Comparison of ENCODE assay signal across 10 cellular contexts in genomic region chr14:69711065-69711464, GRCh38. TPM values are rescaled to one million over a fixed set of nuclear protein-coding genes. Genes with fewer than 3 reads are reported as not detected.
DNase-seq lines count a peak whose midpoint lies in the region; ATAC-seq, FAIRE-seq and TF ChIP-seq lines count a peak whose summit lies in the region.
"Had no signal": no experiment of that assay in that cellular context is flagged by ENCODE, and none has a peak within 500 bp of the region (broad histone marks: within the 10 kb centered on the region; RNA-seq: fewer than 3 reads in every experiment).

No MANE protein-coding gene starts in this region.

- H3K9me1 ChIP-seq in IMR-90 (ENCODE audit: insufficient read depth, low read length) = peaks cover 15% of the 10 kb centered on the region

- no peak overlapping the region for H3K4me2 ChIP-seq in IMR-90 (ENCODE audit: low read depth, low read length)

- H3K4me1 ChIP-seq in IMR-90 (ENCODE audit: control insufficient read depth, insufficient read depth, low read length) (peaks cover 19% of the 10 kb centered on the region), gastroesophageal sphincter (peaks cover 0 to 52% (median 31%) of the 10 kb centered on the region in 3 donors), small intestine (ENCODE audit: control insufficient read depth in 2 of 2, insufficient read depth in 1 of 2, low read depth in 1 of 2, low read length in 1 of 2) (peaks cover 0 to 22% of the 10 kb centered on the region in 2 donors)
- peaks cover 18% of the 10 kb centered on the region for H3K4me1 ChIP-seq in effector memory CD4-positive, alpha-beta T cell (ENCODE audit: control insufficient read depth, insufficient read depth, low read length, poor library complexity, severe bottlenecking)

- no peak overlapping the region for H3K18ac ChIP-seq in IMR-90 (ENCODE audit: low read depth, low read length)

- no peaks in the 10 kb centered on the region for H3K27me3 ChIP-seq in IMR-90 (ENCODE audit: control insufficient read depth, insufficient read depth, low read length)
- no peaks in the 10 kb centered on the region for H3K27me3 ChIP-seq in gastroesophageal sphincter
- H3K27me3 ChIP-seq in small intestine (ENCODE audit: control insufficient read depth in 2 of 2, insufficient read depth in 2 of 2, low read length in 2 of 2) = no peaks in the 10 kb centered on the region
- H3K27me3 ChIP-seq in effector memory CD4-positive, alpha-beta T cell (replicated peaks; ENCODE audit: control insufficient read depth, insufficient read depth, low read length, poor library complexity, severe bottlenecking) = no peaks in the 10 kb centered on the region

- no peak overlapping the region for H3K23ac ChIP-seq in IMR-90 (ENCODE audit: low read depth, low read length)

- BruUV-seq in IMR-90 (replicated peaks; lab: Mats Ljungman, UMichigan) = no TSS peak

- no peak overlapping the region for H2AK5ac ChIP-seq in IMR-90 (ENCODE audit: low read depth, low read length)

- TF ChIP-seq RAD21 in IMR-90 (IDR thresholded peaks at IDR 0.05; ENCODE audit: low read length) = no peak

- dilution Hi-C loops in IMR-90 (cut with HindIII; ENCODE audit: low sequenced_read_pairs, unreplicated experiment) = no loop called here

- 60% methylated on average over 1 of the region's 4 CpGs; no CpG with 5 or more reads in 1 of the 2 experiments for WGBS in IMR-90 (ENCODE audit: extremely low coverage in 2 of 2, insufficient read length in 1 of 2), 2 experiments
- WGBS in gastroesophageal sphincter (ENCODE audit: low coverage in 1 of 2), 2 donors = 48 to 65% methylated on average over 3 of the region's 4 CpGs
- 51 to 74% (median 69%) methylated on average over 4 of the region's 4 CpGs for WGBS in small intestine, 3 donors

- no peak for TF ChIP-seq EP300 in gastroesophageal sphincter (IDR thresholded peaks at IDR 0.05)

- TF ChIP-seq CTCF in IMR-90 (conservative IDR thresholded peaks at IDR 0.05; ENCODE audit: low read depth, low read length) = no peak
- TF ChIP-seq CTCF in gastroesophageal sphincter (IDR thresholded peaks at IDR 0.05) = no peak

- H2AFZ ChIP-seq in IMR-90 (replicated peaks; ENCODE audit: low read length, poor library complexity) = no peak overlapping the region

- no peak overlapping the region for H2BK120ac ChIP-seq in IMR-90 (ENCODE audit: low read depth, low read length)

- H4K8ac ChIP-seq in IMR-90 (ENCODE audit: low read depth in 2 of 2, low read length in 2 of 2) = no peak overlapping the region

- no peak overlapping the region for H4K91ac ChIP-seq in IMR-90 (ENCODE audit: insufficient read depth, low read depth, low read length)

- H3K4me3 ChIP-seq in IMR-90 (ENCODE audit: insufficient read depth, low read depth, low read length) = no peak overlapping the region
- no peak overlapping the region for H3K4me3 ChIP-seq in gastroesophageal sphincter
- no peak overlapping the region for H3K4me3 ChIP-seq in small intestine (ENCODE audit: low read depth in 1 of 2, low read length in 2 of 2)
- no peak overlapping the region for H3K4me3 ChIP-seq in effector memory CD4-positive, alpha-beta T cell (ENCODE audit: insufficient read depth, low read depth, low read length, poor library complexity, severe bottlenecking)
- H3K4me3 ChIP-seq: GM12878 had no signal

- H3K36me3 ChIP-seq in IMR-90 (ENCODE audit: control insufficient read depth, insufficient read depth, low read length) (peaks cover 30% of the 10 kb centered on the region), gastroesophageal sphincter (peaks cover 0 to 63% of the 10 kb centered on the region in 2 donors), small intestine (ENCODE audit: control insufficient read depth in 2 of 2, insufficient read depth in 2 of 2, low read length in 2 of 2) (peaks cover 10 to 12% of the 10 kb centered on the region in 2 donors)
- peaks cover 57% of the 10 kb centered on the region for H3K36me3 ChIP-seq in effector memory CD4-positive, alpha-beta T cell (ENCODE audit: control insufficient read depth, insufficient read depth, low read length)

- no peak overlapping the region for H2BK5ac ChIP-seq in IMR-90 (ENCODE audit: low read depth, low read length, poor library complexity, severe bottlenecking)

- H4K5ac ChIP-seq in IMR-90 (ENCODE audit: low read depth, low read length) = no peak overlapping the region

- no peak for ATAC-seq in IMR-90 (ENCODE audit: low read depth)
- peak; percentile 29 for ATAC-seq in gastroesophageal sphincter
- ATAC-seq in GM18502 (IDR thresholded peaks at IDR 0.05; ENCODE audit: poor library complexity, unreplicated experiment) = no peak
- ATAC-seq in GM21390 (IDR thresholded peaks at IDR 0.05; ENCODE audit: unreplicated experiment) = no peak
- ATAC-seq: GM12878 had no signal

- no peak overlapping the region for H3K56ac ChIP-seq in IMR-90 (ENCODE audit: extremely low read depth, insufficient read depth, low read length)

- no peak overlapping the region for H3K9ac ChIP-seq in IMR-90 (ENCODE audit: low read depth, low read length)

- CTCF ChIA-PET in IMR-90 (lab: Yijun Ruan, JAX) = no interaction called here

- POLR2A ChIA-PET in IMR-90 (lab: Charles Lee; ENCODE audit: unreplicated experiment) = interaction anchor here (0.6 kb wide), 1 partner anchor 95 kb away, joined by 3 read pairs; no protein-coding TSS in a partner anchor

- in situ Hi-C loops in IMR-90 (cut with MboI; ENCODE audit: low sequenced_read_pairs) = no loop called here

- peaks cover 6 to 39% of the 10 kb centered on the region in 2 experiments; a peak in 3 of 4 replicates for H3K79me1 ChIP-seq in IMR-90 (ENCODE audit: low read depth in 1 of 2, low read length in 2 of 2)

- DNase-seq in IMR-90 (peak; percentile 17), NCI-H748 (lab: John Stamatoyannopoulos, UW; ENCODE audit: unreplicated experiment) (peak; percentile 94), small intestine (peak; percentile 31), ureter (ENCODE audit: low spot score) (no peak)
- DNase-seq in effector memory CD4-positive, alpha-beta T cell = no peak

- no peaks in the 10 kb centered on the region for H4K20me1 ChIP-seq in IMR-90 (ENCODE audit: insufficient read depth, low read length)

- TF ChIP-seq POLR2A in IMR-90 (IDR thresholded peaks at IDR 0.05; ENCODE audit: low read depth, low read length) = no peak
- TF ChIP-seq POLR2A in gastroesophageal sphincter (IDR thresholded peaks at IDR 0.05) = no peak

- no peak overlapping the region for H2BK15ac ChIP-seq in IMR-90 (ENCODE audit: low read depth, low read length)

- H2BK20ac ChIP-seq in IMR-90 (ENCODE audit: low read depth, low read length) = no peak overlapping the region

- no peak overlapping the region for H3K14ac ChIP-seq in IMR-90 (replicated peaks; ENCODE audit: low read depth, low read length)

- no peak overlapping the region for H3K4ac ChIP-seq in IMR-90 (ENCODE audit: low read depth, low read length)

- intact Hi-C loops in IMR-90 (cut with micrococcal nuclease) = loop anchor here (5.0 kb wide), 1 partner anchor 44 kb away; no protein-coding TSS in a partner anchor

- peak overlapping the region; percentile 10 for H2AK9ac ChIP-seq in IMR-90 (replicated peaks; ENCODE audit: low read depth, low read length, poor library complexity)

- FAIRE-seq in small intestine (lab: Jason Lieb, UNC) = no peak
- FAIRE-seq: endometrium, GM12878 had no signal

- H3K27ac ChIP-seq in IMR-90 (ENCODE audit: insufficient read depth, low read length) (no peak overlapping the region), gastroesophageal sphincter (peak overlapping the region in 3 of 4 donors; percentile 46 to 66 (median 61)), small intestine (ENCODE audit: low read depth in 1 of 2, low read length in 1 of 2) (peak overlapping the region; percentile 12 to 76)
- H3K27ac ChIP-seq in effector memory CD4-positive, alpha-beta T cell (ENCODE audit: insufficient read depth, low read length, poor library complexity, severe bottlenecking) = no peak overlapping the region

- no peaks in the 10 kb centered on the region for H3K9me3 ChIP-seq in IMR-90 (ENCODE audit: control insufficient read depth, insufficient read depth, low read length)
- H3K9me3 ChIP-seq in gastroesophageal sphincter = no peaks in the 10 kb centered on the region
- no peaks in the 10 kb centered on the region for H3K9me3 ChIP-seq in small intestine (ENCODE audit: control insufficient read depth, low read depth)
- H3K9me3 ChIP-seq in effector memory CD4-positive, alpha-beta T cell (ENCODE audit: control insufficient read depth, low read length) = no peaks in the 10 kb centered on the region

TF ChIP-seq in IMR-90, 13 proteins besides CTCF, POLR2A, EP300 and RAD21 (continues in another document):
- TF ChIP-seq MAFK (IDR thresholded peaks at IDR 0.05; ENCODE audit: low read depth, low read length) = no peak
- no peak for TF ChIP-seq SMC3 (IDR thresholded peaks at IDR 0.05; ENCODE audit: low read depth, low read length)
- TF ChIP-seq BHLHE40 (IDR thresholded peaks at IDR 0.05; ENCODE audit: low read depth, low read length) = no peak
- no peak for TF ChIP-seq ELK1 (IDR thresholded peaks at IDR 0.05; ENCODE audit: borderline replicate concordance, low read depth, low read length)
- TF ChIP-seq FOS (IDR thresholded peaks at IDR 0.05; ENCODE audit: low read depth, low read length) = no peak
- no peak for TF ChIP-seq RCOR1 (IDR thresholded peaks at IDR 0.05; ENCODE audit: insufficient replicate concordance, low read length)
- no peak for TF ChIP-seq CHD1 (IDR thresholded peaks at IDR 0.05; ENCODE audit: low read depth, low read length)
- TF ChIP-seq, protein P1, sequence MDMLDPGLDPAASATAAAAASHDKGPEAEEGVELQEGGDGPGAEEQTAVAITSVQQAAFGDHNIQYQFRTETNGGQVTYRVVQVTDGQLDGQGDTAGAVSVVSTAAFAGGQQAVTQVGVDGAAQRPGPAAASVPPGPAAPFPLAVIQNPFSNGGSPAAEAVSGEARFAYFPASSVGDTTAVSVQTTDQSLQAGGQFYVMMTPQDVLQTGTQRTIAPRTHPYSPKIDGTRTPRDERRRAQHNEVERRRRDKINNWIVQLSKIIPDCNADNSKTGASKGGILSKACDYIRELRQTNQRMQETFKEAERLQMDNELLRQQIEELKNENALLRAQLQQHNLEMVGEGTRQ (IDR thresholded peaks at IDR 0.05; ENCODE audit: low read depth, low read length) = no peak

RNA-seq across cellular contexts. Expression of gene SRSF5, which starts 55.9 kb away (rescaled TPM):
- total RNA-seq in IMR-90 (2012; rRNA removed) (29.4 and 96.9 TPM in 2 replicates), gastroesophageal sphincter (100 to 1,000 TPM; 191 to 569 (median 275) TPM), ureter (377 TPM)
- polyA plus RNA-seq in IMR-90 (2012; rRNA removed) (219 and 229 TPM in 2 replicates), small intestine (100 to 1,000 TPM; 216 to 250 (median 249) TPM)
- polyA plus RNA-seq in IMR-90 (2012; cell fraction: cytosol; rRNA removed) = 81.4 and 102 TPM in 2 replicates
- polyA plus RNA-seq in IMR-90 (2012; cell fraction: nucleus; rRNA removed; ENCODE audit: low replicate concordance) = 215 and 1,047 TPM in 2 replicates

Comparison
In these comparisons a context has a peak if more than half of its experiments do, and no peak if none do; other contexts are left out.
1. DNase-seq: peak in IMR-90 (single experiment), NCI-H748 (single experiment) and small intestine (single experiment); none in effector memory CD4-positive, alpha-beta T cell (0 of 3) and ureter (single experiment).
2. H3K27ac ChIP-seq: peak in gastroesophageal sphincter (3 of 4) and small intestine (2 of 2); none in IMR-90 (single experiment) and effector memory CD4-positive, alpha-beta T cell (single experiment).